ENCODE assay signal across 1 cellular context in the genomic region with DNA sequence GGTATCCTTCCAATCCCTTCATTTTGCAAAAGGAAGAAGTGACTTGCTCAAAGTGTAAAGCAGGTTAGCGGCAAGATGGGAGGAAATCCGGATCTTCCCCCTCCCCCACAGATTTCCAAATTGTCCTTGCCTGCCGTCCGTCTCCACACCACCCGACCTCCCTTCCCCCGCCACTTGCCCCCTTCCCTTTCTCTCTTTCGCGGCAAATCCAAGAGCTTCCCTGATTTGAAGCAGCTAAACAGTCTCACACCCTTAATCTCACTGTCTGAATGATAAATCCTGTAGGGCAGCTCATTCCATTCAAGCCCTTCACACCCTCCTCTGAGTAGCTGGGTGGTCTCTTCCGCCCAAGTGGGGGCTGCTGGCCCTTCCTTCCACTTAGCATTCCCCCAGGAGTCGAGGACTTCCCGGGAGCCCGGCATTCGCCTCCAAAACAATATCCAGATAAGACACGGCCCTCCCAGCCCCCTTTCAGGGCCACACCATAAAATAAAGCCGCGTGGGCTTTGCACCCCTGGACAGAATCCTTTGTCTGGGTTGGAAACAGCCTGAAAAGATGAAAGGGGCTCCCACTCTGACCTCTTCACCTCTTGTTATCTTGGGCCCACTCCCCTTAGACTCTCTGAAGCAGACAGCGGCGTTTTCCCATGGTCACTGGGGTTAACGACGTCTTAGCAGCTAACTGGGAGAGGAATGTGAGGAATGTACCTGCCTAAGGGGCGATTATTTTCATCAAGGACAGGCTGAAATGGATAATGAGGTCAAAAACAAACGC.
A peak's percentile ranks its signal among the peaks of the same experiment; 100 is the strongest.
TF ChIP-seq lines count a peak whose summit lies in the region.

No MANE protein-coding gene starts in this region.

TF ChIP-seq in HepG2, 621 proteins besides CTCF, POLR2A, EP300 and RAD21 (continued from another document and continues in another):
- TF ChIP-seq, protein P1, sequence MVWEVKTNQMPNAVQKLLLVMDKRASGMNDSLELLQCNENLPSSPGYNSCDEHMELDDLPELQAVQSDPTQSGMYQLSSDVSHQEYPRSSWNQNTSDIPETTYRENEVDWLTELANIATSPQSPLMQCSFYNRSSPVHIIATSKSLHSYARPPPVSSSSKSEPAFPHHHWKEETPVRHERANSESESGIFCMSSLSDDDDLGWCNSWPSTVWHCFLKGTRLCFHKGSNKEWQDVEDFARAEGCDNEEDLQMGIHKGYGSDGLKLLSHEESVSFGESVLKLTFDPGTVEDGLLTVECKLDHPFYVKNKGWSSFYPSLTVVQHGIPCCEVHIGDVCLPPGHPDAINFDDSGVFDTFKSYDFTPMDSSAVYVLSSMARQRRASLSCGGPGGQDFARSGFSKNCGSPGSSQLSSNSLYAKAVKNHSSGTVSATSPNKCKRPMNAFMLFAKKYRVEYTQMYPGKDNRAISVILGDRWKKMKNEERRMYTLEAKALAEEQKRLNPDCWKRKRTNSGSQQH (CRISPR knock-in tag; IDR thresholded peaks at IDR 0.05; ENCODE audit: low read depth): no peak
- TF ChIP-seq GZF1 (CRISPR knock-in tag; IDR thresholded peaks at IDR 0.05) (no peak), FOXA3 (CRISPR knock-in tag; IDR thresholded peaks at IDR 0.05) (no peak), MIER2 (CRISPR knock-in tag; IDR thresholded peaks at IDR 0.05) (no peak), YEATS2 (CRISPR knock-in tag; IDR thresholded peaks at IDR 0.05; ENCODE audit: borderline replicate concordance) (no peak), ADNP (CRISPR knock-in tag; IDR thresholded peaks at IDR 0.05) (no peak), JDP2 (CRISPR knock-in tag; IDR thresholded peaks at IDR 0.05; ENCODE audit: borderline replicate concordance) (no peak), ZNF816 (CRISPR knock-in tag; IDR thresholded peaks at IDR 0.05; ENCODE audit: borderline replicate concordance) (no peak), NFYC (CRISPR knock-in tag; IDR thresholded peaks at IDR 0.05) (no peak), RELA (CRISPR knock-in tag; IDR thresholded peaks at IDR 0.05) (no peak), TOE1 (CRISPR knock-in tag; IDR thresholded peaks at IDR 0.05) (no peak), NBN (conservative IDR thresholded peaks at IDR 0.05) (no peak), HOXA7 (CRISPR knock-in tag; IDR thresholded peaks at IDR 0.05) (no peak), ZNF24 (IDR thresholded peaks at IDR 0.05) (no peak), ZNF747 (CRISPR knock-in tag; IDR thresholded peaks at IDR 0.05; ENCODE audit: borderline replicate concordance) (no peak), ZC3H13 (CRISPR knock-in tag; IDR thresholded peaks at IDR 0.05) (no peak), MXI1 (IDR thresholded peaks at IDR 0.05; ENCODE audit: borderline replicate concordance, low read depth, low read length) (0 out of 3 replicates have a peak, but pooled peaks have one; percentile 28), ZBTB38 (CRISPR knock-in tag; IDR thresholded peaks at IDR 0.05) (no peak; the same call in 1 of the 2 replicates), ZNF563 (CRISPR knock-in tag; IDR thresholded peaks at IDR 0.05) (no peak), ZNF263 (CRISPR knock-in tag; IDR thresholded peaks at IDR 0.05) (no peak), PHF20 (CRISPR knock-in tag; IDR thresholded peaks at IDR 0.05) (no peak), SNAPC2 (CRISPR knock-in tag; IDR thresholded peaks at IDR 0.05) (no peak), ZNF343 (CRISPR knock-in tag; IDR thresholded peaks at IDR 0.05) (no peak), ZNF441 (CRISPR knock-in tag; IDR thresholded peaks at IDR 0.05; ENCODE audit: borderline replicate concordance) (no peak), ZNF143 (CRISPR knock-in tag; IDR thresholded peaks at IDR 0.05) (peak; percentile 50; the same call in 1 of the 2 replicates), ZNF678 (CRISPR knock-in tag; IDR thresholded peaks at IDR 0.05) (no peak), DMAP1 (CRISPR knock-in tag; IDR thresholded peaks at IDR 0.05) (no peak), FOXJ3 (CRISPR knock-in tag; IDR thresholded peaks at IDR 0.05; ENCODE audit: borderline replicate concordance) (peak; percentile 59; the same call in 1 of the 2 replicates), FOXK1 (CRISPR knock-in tag; IDR thresholded peaks at IDR 0.05; ENCODE audit: borderline replicate concordance, low read depth) (no peak), NR2F1 (CRISPR knock-in tag; IDR thresholded peaks at IDR 0.05) (peak; percentile 24 to 46; a peak in 1 of 4 replicates)
- TF ChIP-seq, protein P2, sequence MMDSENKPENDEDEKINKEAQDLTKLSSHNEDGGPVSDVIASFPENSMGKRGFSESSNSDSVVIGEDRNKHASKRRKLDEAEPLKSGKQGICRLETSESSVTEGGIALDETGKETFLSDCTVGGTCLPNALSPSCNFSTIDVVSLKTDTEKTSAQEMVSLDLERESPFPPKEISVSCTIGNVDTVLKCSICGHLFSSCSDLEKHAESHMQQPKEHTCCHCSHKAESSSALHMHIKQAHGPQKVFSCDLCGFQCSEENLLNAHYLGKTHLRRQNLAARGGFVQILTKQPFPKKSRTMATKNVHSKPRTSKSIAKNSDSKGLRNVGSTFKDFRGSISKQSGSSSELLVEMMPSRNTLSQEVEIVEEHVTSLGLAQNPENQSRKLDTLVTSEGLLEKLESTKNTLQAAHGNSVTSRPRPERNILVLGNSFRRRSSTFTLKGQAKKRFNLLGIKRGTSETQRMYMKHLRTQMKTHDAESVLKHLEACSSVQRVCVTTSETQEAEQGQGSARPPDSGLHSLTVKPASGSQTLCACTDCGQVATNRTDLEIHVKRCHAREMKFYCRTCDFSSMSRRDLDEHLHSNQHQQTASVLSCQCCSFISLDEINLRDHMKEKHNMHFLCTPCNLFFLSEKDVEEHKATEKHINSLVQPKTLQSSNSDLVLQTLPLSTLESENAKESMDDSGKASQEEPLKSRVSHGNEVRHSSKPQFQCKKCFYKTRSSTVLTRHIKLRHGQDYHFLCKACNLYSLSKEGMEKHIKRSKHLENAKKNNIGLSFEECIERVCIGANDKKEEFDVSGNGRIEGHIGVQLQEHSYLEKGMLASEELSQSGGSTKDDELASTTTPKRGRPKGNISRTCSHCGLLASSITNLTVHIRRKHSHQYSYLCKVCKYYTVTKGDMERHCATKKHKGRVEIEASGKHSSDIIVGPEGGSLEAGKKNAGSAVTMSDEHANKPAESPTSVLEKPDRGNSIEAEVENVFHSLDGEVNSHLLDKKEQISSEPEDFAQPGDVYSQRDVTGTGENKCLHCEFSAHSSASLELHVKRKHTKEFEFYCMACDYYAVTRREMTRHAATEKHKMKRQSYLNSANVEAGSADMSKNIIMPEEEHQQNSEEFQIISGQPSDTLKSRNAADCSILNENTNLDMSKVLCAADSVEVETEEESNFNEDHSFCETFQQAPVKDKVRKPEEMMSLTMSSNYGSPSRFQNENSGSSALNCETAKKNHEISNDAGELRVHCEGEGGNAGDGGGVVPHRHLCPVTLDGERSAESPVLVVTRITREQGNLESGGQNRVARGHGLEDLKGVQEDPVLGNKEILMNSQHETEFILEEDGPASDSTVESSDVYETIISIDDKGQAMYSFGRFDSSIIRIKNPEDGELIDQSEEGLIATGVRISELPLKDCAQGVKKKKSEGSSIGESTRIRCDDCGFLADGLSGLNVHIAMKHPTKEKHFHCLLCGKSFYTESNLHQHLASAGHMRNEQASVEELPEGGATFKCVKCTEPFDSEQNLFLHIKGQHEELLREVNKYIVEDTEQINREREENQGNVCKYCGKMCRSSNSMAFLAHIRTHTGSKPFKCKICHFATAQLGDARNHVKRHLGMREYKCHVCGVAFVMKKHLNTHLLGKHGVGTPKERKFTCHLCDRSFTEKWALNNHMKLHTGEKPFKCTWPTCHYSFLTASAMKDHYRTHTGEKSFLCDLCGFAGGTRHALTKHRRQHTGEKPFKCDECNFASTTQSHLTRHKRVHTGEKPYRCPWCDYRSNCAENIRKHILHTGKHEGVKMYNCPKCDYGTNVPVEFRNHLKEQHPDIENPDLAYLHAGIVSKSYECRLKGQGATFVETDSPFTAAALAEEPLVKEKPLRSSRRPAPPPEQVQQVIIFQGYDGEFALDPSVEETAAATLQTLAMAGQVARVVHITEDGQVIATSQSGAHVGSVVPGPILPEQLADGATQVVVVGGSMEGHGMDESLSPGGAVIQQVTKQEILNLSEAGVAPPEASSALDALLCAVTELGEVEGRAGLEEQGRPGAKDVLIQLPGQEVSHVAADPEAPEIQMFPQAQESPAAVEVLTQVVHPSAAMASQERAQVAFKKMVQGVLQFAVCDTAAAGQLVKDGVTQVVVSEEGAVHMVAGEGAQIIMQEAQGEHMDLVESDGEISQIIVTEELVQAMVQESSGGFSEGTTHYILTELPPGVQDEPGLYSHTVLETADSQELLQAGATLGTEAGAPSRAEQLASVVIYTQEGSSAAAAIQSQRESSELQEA (CRISPR knock-in tag; IDR thresholded peaks at IDR 0.05; ENCODE audit: not compliant biosample characterization): no peak
- TF ChIP-seq, protein P3, sequence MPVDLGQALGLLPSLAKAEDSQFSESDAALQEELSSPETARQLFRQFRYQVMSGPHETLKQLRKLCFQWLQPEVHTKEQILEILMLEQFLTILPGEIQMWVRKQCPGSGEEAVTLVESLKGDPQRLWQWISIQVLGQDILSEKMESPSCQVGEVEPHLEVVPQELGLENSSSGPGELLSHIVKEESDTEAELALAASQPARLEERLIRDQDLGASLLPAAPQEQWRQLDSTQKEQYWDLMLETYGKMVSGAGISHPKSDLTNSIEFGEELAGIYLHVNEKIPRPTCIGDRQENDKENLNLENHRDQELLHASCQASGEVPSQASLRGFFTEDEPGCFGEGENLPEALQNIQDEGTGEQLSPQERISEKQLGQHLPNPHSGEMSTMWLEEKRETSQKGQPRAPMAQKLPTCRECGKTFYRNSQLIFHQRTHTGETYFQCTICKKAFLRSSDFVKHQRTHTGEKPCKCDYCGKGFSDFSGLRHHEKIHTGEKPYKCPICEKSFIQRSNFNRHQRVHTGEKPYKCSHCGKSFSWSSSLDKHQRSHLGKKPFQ (CRISPR knock-in tag; IDR thresholded peaks at IDR 0.05; ENCODE audit: insufficient replicate concordance): no peak
- TF ChIP-seq, protein P4, sequence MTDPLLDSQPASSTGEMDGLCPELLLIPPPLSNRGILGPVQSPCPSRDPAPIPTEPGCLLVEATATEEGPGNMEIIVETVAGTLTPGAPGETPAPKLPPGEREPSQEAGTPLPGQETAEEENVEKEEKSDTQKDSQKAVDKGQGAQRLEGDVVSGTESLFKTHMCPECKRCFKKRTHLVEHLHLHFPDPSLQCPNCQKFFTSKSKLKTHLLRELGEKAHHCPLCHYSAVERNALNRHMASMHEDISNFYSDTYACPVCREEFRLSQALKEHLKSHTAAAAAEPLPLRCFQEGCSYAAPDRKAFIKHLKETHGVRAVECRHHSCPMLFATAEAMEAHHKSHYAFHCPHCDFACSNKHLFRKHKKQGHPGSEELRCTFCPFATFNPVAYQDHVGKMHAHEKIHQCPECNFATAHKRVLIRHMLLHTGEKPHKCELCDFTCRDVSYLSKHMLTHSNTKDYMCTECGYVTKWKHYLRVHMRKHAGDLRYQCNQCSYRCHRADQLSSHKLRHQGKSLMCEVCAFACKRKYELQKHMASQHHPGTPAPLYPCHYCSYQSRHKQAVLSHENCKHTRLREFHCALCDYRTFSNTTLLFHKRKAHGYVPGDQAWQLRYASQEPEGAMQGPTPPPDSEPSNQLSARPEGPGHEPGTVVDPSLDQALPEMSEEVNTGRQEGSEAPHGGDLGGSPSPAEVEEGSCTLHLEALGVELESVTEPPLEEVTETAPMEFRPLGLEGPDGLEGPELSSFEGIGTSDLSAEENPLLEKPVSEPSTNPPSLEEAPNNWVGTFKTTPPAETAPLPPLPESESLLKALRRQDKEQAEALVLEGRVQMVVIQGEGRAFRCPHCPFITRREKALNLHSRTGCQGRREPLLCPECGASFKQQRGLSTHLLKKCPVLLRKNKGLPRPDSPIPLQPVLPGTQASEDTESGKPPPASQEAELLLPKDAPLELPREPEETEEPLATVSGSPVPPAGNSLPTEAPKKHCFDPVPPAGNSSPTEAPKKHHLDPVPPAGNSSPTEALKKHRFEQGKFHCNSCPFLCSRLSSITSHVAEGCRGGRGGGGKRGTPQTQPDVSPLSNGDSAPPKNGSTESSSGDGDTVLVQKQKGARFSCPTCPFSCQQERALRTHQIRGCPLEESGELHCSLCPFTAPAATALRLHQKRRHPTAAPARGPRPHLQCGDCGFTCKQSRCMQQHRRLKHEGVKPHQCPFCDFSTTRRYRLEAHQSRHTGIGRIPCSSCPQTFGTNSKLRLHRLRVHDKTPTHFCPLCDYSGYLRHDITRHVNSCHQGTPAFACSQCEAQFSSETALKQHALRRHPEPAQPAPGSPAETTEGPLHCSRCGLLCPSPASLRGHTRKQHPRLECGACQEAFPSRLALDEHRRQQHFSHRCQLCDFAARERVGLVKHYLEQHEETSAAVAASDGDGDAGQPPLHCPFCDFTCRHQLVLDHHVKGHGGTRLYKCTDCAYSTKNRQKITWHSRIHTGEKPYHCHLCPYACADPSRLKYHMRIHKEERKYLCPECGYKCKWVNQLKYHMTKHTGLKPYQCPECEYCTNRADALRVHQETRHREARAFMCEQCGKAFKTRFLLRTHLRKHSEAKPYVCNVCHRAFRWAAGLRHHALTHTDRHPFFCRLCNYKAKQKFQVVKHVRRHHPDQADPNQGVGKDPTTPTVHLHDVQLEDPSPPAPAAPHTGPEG (CRISPR knock-in tag; IDR thresholded peaks at IDR 0.05): no peak
- TF ChIP-seq, protein P5, sequence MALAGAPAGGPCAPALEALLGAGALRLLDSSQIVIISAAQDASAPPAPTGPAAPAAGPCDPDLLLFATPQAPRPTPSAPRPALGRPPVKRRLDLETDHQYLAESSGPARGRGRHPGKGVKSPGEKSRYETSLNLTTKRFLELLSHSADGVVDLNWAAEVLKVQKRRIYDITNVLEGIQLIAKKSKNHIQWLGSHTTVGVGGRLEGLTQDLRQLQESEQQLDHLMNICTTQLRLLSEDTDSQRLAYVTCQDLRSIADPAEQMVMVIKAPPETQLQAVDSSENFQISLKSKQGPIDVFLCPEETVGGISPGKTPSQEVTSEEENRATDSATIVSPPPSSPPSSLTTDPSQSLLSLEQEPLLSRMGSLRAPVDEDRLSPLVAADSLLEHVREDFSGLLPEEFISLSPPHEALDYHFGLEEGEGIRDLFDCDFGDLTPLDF (CRISPR knock-in tag; IDR thresholded peaks at IDR 0.05): no peak
- TF ChIP-seq, protein P6, sequence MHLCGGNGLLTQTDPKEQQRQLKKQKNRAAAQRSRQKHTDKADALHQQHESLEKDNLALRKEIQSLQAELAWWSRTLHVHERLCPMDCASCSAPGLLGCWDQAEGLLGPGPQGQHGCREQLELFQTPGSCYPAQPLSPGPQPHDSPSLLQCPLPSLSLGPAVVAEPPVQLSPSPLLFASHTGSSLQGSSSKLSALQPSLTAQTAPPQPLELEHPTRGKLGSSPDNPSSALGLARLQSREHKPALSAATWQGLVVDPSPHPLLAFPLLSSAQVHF (CRISPR knock-in tag; IDR thresholded peaks at IDR 0.05): no peak
- TF ChIP-seq, protein P7, sequence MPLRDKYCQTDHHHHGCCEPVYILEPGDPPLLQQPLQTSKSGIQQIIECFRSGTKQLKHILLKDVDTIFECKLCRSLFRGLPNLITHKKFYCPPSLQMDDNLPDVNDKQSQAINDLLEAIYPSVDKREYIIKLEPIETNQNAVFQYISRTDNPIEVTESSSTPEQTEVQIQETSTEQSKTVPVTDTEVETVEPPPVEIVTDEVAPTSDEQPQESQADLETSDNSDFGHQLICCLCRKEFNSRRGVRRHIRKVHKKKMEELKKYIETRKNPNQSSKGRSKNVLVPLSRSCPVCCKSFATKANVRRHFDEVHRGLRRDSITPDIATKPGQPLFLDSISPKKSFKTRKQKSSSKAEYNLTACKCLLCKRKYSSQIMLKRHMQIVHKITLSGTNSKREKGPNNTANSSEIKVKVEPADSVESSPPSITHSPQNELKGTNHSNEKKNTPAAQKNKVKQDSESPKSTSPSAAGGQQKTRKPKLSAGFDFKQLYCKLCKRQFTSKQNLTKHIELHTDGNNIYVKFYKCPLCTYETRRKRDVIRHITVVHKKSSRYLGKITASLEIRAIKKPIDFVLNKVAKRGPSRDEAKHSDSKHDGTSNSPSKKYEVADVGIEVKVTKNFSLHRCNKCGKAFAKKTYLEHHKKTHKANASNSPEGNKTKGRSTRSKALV (CRISPR knock-in tag; IDR thresholded peaks at IDR 0.05): no peak
- TF ChIP-seq, protein P8, sequence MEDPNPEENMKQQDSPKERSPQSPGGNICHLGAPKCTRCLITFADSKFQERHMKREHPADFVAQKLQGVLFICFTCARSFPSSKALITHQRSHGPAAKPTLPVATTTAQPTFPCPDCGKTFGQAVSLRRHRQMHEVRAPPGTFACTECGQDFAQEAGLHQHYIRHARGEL (CRISPR knock-in tag; IDR thresholded peaks at IDR 0.05): no peak
